In genomic region chr12:76341436-76342030, GRCh38 we compare ENCODE assay signal across 22 cellular contexts. TPM values are rescaled to one million over a fixed set of nuclear protein-coding genes. Genes with fewer than 3 reads are reported as not detected.
DNase-seq lines count a peak whose midpoint lies in the region; ATAC-seq and TF ChIP-seq lines count a peak whose summit lies in the region.
"Had no signal": no experiment of that assay in that cellular context is flagged by ENCODE, and none has a peak within 500 bp of the region (broad histone marks: within the 10 kb centered on the region; RNA-seq: fewer than 3 reads in every experiment).

No MANE protein-coding gene starts in this region.

- DNase-seq in activated naive CD4-positive, alpha-beta T cell treated with anti-CD3 and anti-CD28 coated beads, Interleukin-2, amount 50 U/mL, for 72 hours (ENCODE audit: low spot score in 2 of 2) = no peak
- DNase-seq in activated naive CD4-positive, alpha-beta T cell treated with Interleukin-2 at 50 U/mL for 16 hours = no peak
- DNase-seq in fibroblast of pulmonary artery (ENCODE audit: low read depth) (peak; percentile 41), NCI-H748 (lab: John Stamatoyannopoulos, UW; ENCODE audit: unreplicated experiment) (no peak), NCI-H2227 treated with DMSO at 0.1 percent for 48 hours (lab: John Stamatoyannopoulos, UW) (no peak)
- DNase-seq in stimulated activated CD8-positive, alpha-beta memory T cell treated with anti-CD3 and anti-CD28 coated beads, Interleukin-4, amount 100 ng/mL, for 48 hours = peak; percentile 26
- DNase-seq: 8988T; activated CD8-positive, alpha-beta T cell treated with anti-CD3 and anti-CD28 coated beads, Interleukin-2, amount 10 ng/mL, durations not matched to agents 7 days and 5 days; activated T-cell treated with anti-CD3 and anti-CD28 coated beads, Interleukin-2, amount 50 U/mL, for 48 hours; effector CD4-positive, alpha-beta T cell; hypothalamus; MM.1S; NK-92 treated with Interleukin-12 subunit alpha and Interleukin-12 subunit beta, amount 100 ng/mL, for 24 hours; SHP77; T-helper 17 cell; testis had no signal

- no peaks in the 10 kb centered on the region for H3K9me3 Mint-ChIP-seq in activated naive CD4-positive, alpha-beta T cell treated with anti-CD3 and anti-CD28 coated beads, Interleukin-2, amount 50 U/mL, for 72 hours
- H3K9me3 Mint-ChIP-seq: nephron had no signal

- H3K36me3 Mint-ChIP-seq in activated naive CD4-positive, alpha-beta T cell treated with anti-CD3 and anti-CD28 coated beads, Interleukin-2, amount 50 U/mL, for 72 hours = no peaks in the 10 kb centered on the region

- peak; percentile 73 to 74 for ATAC-seq in activated naive CD4-positive, alpha-beta T cell treated with anti-CD3 and anti-CD28 coated beads, Interleukin-2, amount 50 U/mL, for 72 hours
- ATAC-seq in SK-N-SH treated with all-trans-retinoic acid at 6 μM for 48 hours = peak; percentile 23; the same call in 2 of the 3 replicates
- no peak for ATAC-seq in GM19035 (IDR thresholded peaks at IDR 0.05; ENCODE audit: unreplicated experiment)
- ATAC-seq: activated CD8-positive, alpha-beta T cell treated with anti-CD3 and anti-CD28 coated beads, Interleukin-2, amount 10 ng/mL, durations not matched to agents 7 days and 5 days; HepG2; T-helper 17 cell had no signal

- no peak for TF ChIP-seq CTCF in fibroblast of pulmonary artery (IDR thresholded peaks at IDR 0.05; ENCODE audit: low read length, missing control alignments)

- no peak overlapping the region for H3K4me3 ChIP-seq in fibroblast of pulmonary artery (replicated peaks; ENCODE audit: low read depth, low read length)
- H3K4me3 ChIP-seq: cardiac muscle cell, smooth muscle cell, testis had no signal

- H3K27ac Mint-ChIP-seq in activated naive CD4-positive, alpha-beta T cell treated with anti-CD3 and anti-CD28 coated beads, Interleukin-2, amount 50 U/mL, for 72 hours = no peak overlapping the region
- H3K27ac Mint-ChIP-seq: activated CD8-positive, alpha-beta T cell treated with anti-CD3 and anti-CD28 coated beads, Interleukin-2, amount 10 ng/mL, durations not matched to agents 7 days and 5 days; nephron; T-helper 17 cell had no signal

TF ChIP-seq in SK-N-SH treated with all-trans-retinoic acid at 6 μM for 48 hours, 23 proteins besides CTCF, POLR2A, EP300 and RAD21:
- TF ChIP-seq ZNF8 (CRISPR knock-in tag; IDR thresholded peaks at IDR 0.05) (no peak), OSR1 (CRISPR knock-in tag; IDR thresholded peaks at IDR 0.05) (no peak), RARB (CRISPR knock-in tag; IDR thresholded peaks at IDR 0.05) (no peak), ESRRG (CRISPR knock-in tag; IDR thresholded peaks at IDR 0.05) (no peak), ZC3H10 (CRISPR knock-in tag; IDR thresholded peaks at IDR 0.05) (no peak), CREB5 (CRISPR knock-in tag; IDR thresholded peaks at IDR 0.05; ENCODE audit: low read depth) (no peak), GLIS3 (CRISPR knock-in tag; IDR thresholded peaks at IDR 0.05) (no peak), CSDC2 (CRISPR knock-in tag; IDR thresholded peaks at IDR 0.05) (no peak), BACH2 (CRISPR knock-in tag; IDR thresholded peaks at IDR 0.05; ENCODE audit: borderline replicate concordance) (no peak), PATZ1 (CRISPR knock-in tag; IDR thresholded peaks at IDR 0.05; ENCODE audit: borderline replicate concordance) (no peak), ZNF565 (CRISPR knock-in tag; conservative IDR thresholded peaks at IDR 0.05; ENCODE audit: low read depth) (no peak), ISL1 (CRISPR knock-in tag; IDR thresholded peaks at IDR 0.05) (no peak), SNAI2 (CRISPR knock-in tag; IDR thresholded peaks at IDR 0.05) (no peak), ZNF70 (CRISPR knock-in tag; IDR thresholded peaks at IDR 0.05) (no peak), TCF4 (CRISPR knock-in tag; IDR thresholded peaks at IDR 0.05; ENCODE audit: borderline replicate concordance) (no peak), TOX (CRISPR knock-in tag; IDR thresholded peaks at IDR 0.05; ENCODE audit: borderline replicate concordance) (no peak), ZFP30 (CRISPR knock-in tag; IDR thresholded peaks at IDR 0.05) (no peak), PPARA (CRISPR knock-in tag; IDR thresholded peaks at IDR 0.05; ENCODE audit: borderline replicate concordance) (no peak)
TF ChIP-seq in SK-N-SH treated with all-trans-retinoic acid at 6 μM for 48 hours: peak in this region for 0.

RNA-seq across cellular contexts. Expression of gene BBS10, which starts 6.7 kb away (rescaled TPM):
- total RNA-seq in activated naive CD4-positive, alpha-beta T cell treated with anti-CD3 and anti-CD28 coated beads, Interleukin-2, amount 50 U/mL, for 72 hours = 1 to 10 TPM; 3.0 to 3.1 TPM

Comparison
In these comparisons a context has a peak if more than half of its experiments do, and no peak if none do; other contexts are left out.
1. DNase-seq: peak in fibroblast of pulmonary artery (single experiment) and stimulated activated CD8-positive, alpha-beta memory T cell treated with anti-CD3 and anti-CD28 coated beads, Interleukin-4, amount 100 ng/mL, for 48 hours (single experiment); none in activated naive CD4-positive, alpha-beta T cell treated with anti-CD3 and anti-CD28 coated beads, Interleukin-2, amount 50 U/mL, for 72 hours (0 of 2), activated naive CD4-positive, alpha-beta T cell treated with Interleukin-2 at 50 U/mL for 16 hours (single experiment), NCI-H748 (single experiment) and NCI-H2227 treated with DMSO at 0.1 percent for 48 hours (single experiment).